In genomic region chr12:103495158-103495782, GRCh38 we compare ENCODE assay signal across 8 cellular contexts. TPM values are rescaled to one million over a fixed set of nuclear protein-coding genes. Genes with fewer than 3 reads are reported as not detected.
DNase-seq lines count a peak whose midpoint lies in the region; ATAC-seq and TF ChIP-seq lines count a peak whose summit lies in the region.

No MANE protein-coding gene starts in this region.

- H3K4me1 ChIP-seq in DND-41 (ENCODE audit: insufficient read depth, low read length) (peaks cover 27% of the 10 kb centered on the region), HAP-1 (no peaks in the 10 kb centered on the region; the same call in 1 of the 2 replicates)

- in situ Hi-C loops in HAP-1 (cut with MboI; ENCODE audit: low sequenced_read_pairs), result no loop called here

- H4K20me1 ChIP-seq in DND-41 (ENCODE audit: insufficient read depth, low read length), result no peaks in the 10 kb centered on the region
- no peaks in the 10 kb centered on the region for H4K20me1 ChIP-seq in neural cell (ENCODE audit: insufficient read depth)

- no peak for TF ChIP-seq CTCF in DND-41 (IDR thresholded peaks at IDR 0.05; ENCODE audit: borderline replicate concordance, extremely low read depth, low read length, poor library complexity, severe bottlenecking)
- TF ChIP-seq CTCF in neural cell (IDR thresholded peaks at IDR 0.05; ENCODE audit: poor library complexity, severe bottlenecking), result no peak

- H3K27me3 ChIP-seq in DND-41 (ENCODE audit: insufficient read depth, low read length, poor library complexity), result no peaks in the 10 kb centered on the region
- H3K27me3 ChIP-seq in HAP-1 (ENCODE audit: low read depth), result peaks cover 7% of the 10 kb centered on the region
- H3K27me3 ChIP-seq in neural cell (ENCODE audit: insufficient read depth, low read depth, low read length), result no peaks in the 10 kb centered on the region

- H3K9me2 ChIP-seq in neural cell (ENCODE audit: insufficient read depth, low read length), result no peaks in the 10 kb centered on the region

- TF ChIP-seq EP300 in neural cell (conservative IDR thresholded peaks at IDR 0.05; ENCODE audit: poor library complexity, severe bottlenecking), result no peak

- no peaks in the 10 kb centered on the region for H3F3A ChIP-seq in neural cell (ENCODE audit: insufficient read depth, low read length, poor library complexity, severe bottlenecking)

- peak overlapping the region; percentile 49 to 79 for H3K27ac Mint-ChIP-seq in effector memory CD8-positive, alpha-beta T cell

- H2AFZ ChIP-seq in DND-41 (ENCODE audit: low read depth, low read length) (peak overlapping the region; percentile 61), neural cell (ENCODE audit: low read depth, low read length) (peak overlapping the region; percentile 46)

- no peaks in the 10 kb centered on the region for H3K9me3 Mint-ChIP-seq in effector memory CD8-positive, alpha-beta T cell

- peak overlapping the region; percentile 66 for H3K4me2 ChIP-seq in DND-41 (ENCODE audit: insufficient read depth, low read length)
- peak overlapping the region; percentile 64 for H3K4me2 ChIP-seq in neural cell (ENCODE audit: low read length)

- H3K27me3 Mint-ChIP-seq in effector memory CD8-positive, alpha-beta T cell, result peaks cover 0 to 32% of the 10 kb centered on the region in 2 donors

- DNase-seq in DND-41 (peak; percentile 69), HAP-1 (ENCODE audit: low spot score in 2 of 2) (peak in 1 of 2 experiments; percentile 58), NCI-H187 treated with DMSO at 0.1 percent for 48 hours (lab: John Stamatoyannopoulos, UW) (peak; percentile 81), retina (no peak)
- peak; percentile 42 to 45 for DNase-seq in activated CD4-positive, alpha-beta T cell treated with anti-CD3 and anti-CD28 coated beads, Interleukin-2, amount 50 U/mL, for 48 hours
- peak; percentile 45 to 52 (median 50) for DNase-seq in effector memory CD8-positive, alpha-beta T cell

- H3K36me3 ChIP-seq in DND-41 (ENCODE audit: insufficient read depth, low read length) (no peaks in the 10 kb centered on the region), HAP-1 (replicated peaks) (no peaks in the 10 kb centered on the region), neural cell (ENCODE audit: insufficient read depth, low read length) (no peaks in the 10 kb centered on the region)

- peaks cover 7 to 10% of the 10 kb centered on the region in 2 donors for H3K4me1 Mint-ChIP-seq in effector memory CD8-positive, alpha-beta T cell (ENCODE audit: low read depth in 2 of 2)

- ATAC-seq in DND-41 (ENCODE audit: insufficient read depth, low read depth), result peak; percentile 90
- peak; percentile 89 for ATAC-seq in effector memory CD8-positive, alpha-beta T cell (replicated peaks)
- ATAC-seq in GM18520 (IDR thresholded peaks at IDR 0.05; ENCODE audit: unreplicated experiment), result no peak

- H3K4me3 ChIP-seq in DND-41 (ENCODE audit: low read depth in 1 of 2, low read length in 2 of 2) (peak overlapping the region; percentile 10 to 55; a peak in 3 of 4 replicates), HAP-1 (peak overlapping the region; percentile 20), neural cell (ENCODE audit: low read length) (peak overlapping the region; percentile 74)

- H3K27ac ChIP-seq in DND-41 (ENCODE audit: low read length) (peak overlapping the region; percentile 62), neural cell (ENCODE audit: low read length) (peak overlapping the region; percentile 66)

- no peak for TF ChIP-seq RAD21 in neural cell (conservative IDR thresholded peaks at IDR 0.05)

- H3K4me3 Mint-ChIP-seq in effector memory CD8-positive, alpha-beta T cell, result peak overlapping the region; percentile 77 to 84

- H3K79me2 ChIP-seq in DND-41 (ENCODE audit: insufficient read depth, low read length) (no peaks in the 10 kb centered on the region), neural cell (replicated peaks; ENCODE audit: insufficient read depth, low read length) (no peaks in the 10 kb centered on the region)

- H3K9me3 ChIP-seq in DND-41 (ENCODE audit: insufficient read depth, low read length, severe bottlenecking), result no peaks in the 10 kb centered on the region
- H3K9me3 ChIP-seq in HAP-1, result no peaks in the 10 kb centered on the region
- no peaks in the 10 kb centered on the region for H3K9me3 ChIP-seq in neural cell (ENCODE audit: low read length)

- H3K9ac ChIP-seq in DND-41 (ENCODE audit: low read depth, low read length), result peak overlapping the region; percentile 54
- peak overlapping the region; percentile 68 for H3K9ac ChIP-seq in neural cell (ENCODE audit: low read length)

- H3K36me3 Mint-ChIP-seq in effector memory CD8-positive, alpha-beta T cell (ENCODE audit: insufficient read depth), result no peaks in the 10 kb centered on the region

TF ChIP-seq in neural cell, 6 proteins besides CTCF, POLR2A, EP300 and RAD21:
- TF ChIP-seq REST (IDR thresholded peaks at IDR 0.05; ENCODE audit: borderline replicate concordance) (no peak), POLR2AphosphoS5 (IDR thresholded peaks at IDR 0.05) (peak; percentile 53)

RNA-seq across cellular contexts. Expression of gene C12orf42, which starts 0.5 kb away (rescaled TPM):
- polyA plus RNA-seq in neural cell, result 0.54 and 0.66 TPM in 2 replicates
- polyA minus RNA-seq in neural cell, result 1.2 and 1.9 TPM in 2 replicates

Comparison
In these comparisons a context has a peak if more than half of its experiments do, and no peak if none do; other contexts are left out.
1. H3K4me3 ChIP-seq: peak in every context shown above with its lines; median percentile 74 in neural cell; 32 in DND-41; 20 in HAP-1.